In genomic region chr12:40168868-40169267, GRCh38 we compare ENCODE assay signal across 11 cellular contexts. TPM values are rescaled to one million over a fixed set of nuclear protein-coding genes. Genes with fewer than 3 reads are reported as not detected.
DNase-seq lines count a peak whose midpoint lies in the region; ATAC-seq and TF ChIP-seq lines count a peak whose summit lies in the region.
"Had no signal": no experiment of that assay in that cellular context is flagged by ENCODE, and none has a peak within 500 bp of the region (broad histone marks: within the 10 kb centered on the region; RNA-seq: fewer than 3 reads in every experiment).

No MANE protein-coding gene starts in this region.

- H3K27ac ChIP-seq in trophoblast cell (ENCODE audit: low read depth, low read length): no peak overlapping the region
- H3K27ac ChIP-seq in heart right ventricle: no peak overlapping the region
- H3K27ac ChIP-seq: parathyroid adenoma had no signal

- ATAC-seq in GM18499 (IDR thresholded peaks at IDR 0.05; ENCODE audit: insufficient read depth, unreplicated experiment) (peak; percentile 95), GM19463 (IDR thresholded peaks at IDR 0.05; ENCODE audit: unreplicated experiment) (peak; percentile 89), HG03039 (IDR thresholded peaks at IDR 0.05; ENCODE audit: unreplicated experiment) (peak; percentile 98), T-helper 17 cell (peak; percentile 42), heart right ventricle (no peak)

- H3K4me2 ChIP-seq in trophoblast cell (ENCODE audit: low read length): no peak overlapping the region

- no peaks in the 10 kb centered on the region for H3K27me3 Mint-ChIP-seq in T-helper 17 cell

- no peak overlapping the region for H3K4me3 ChIP-seq in trophoblast cell (ENCODE audit: low read depth, low read length)
- H3K4me3 ChIP-seq in heart right ventricle: no peak overlapping the region

- H3K4me1 ChIP-seq in trophoblast cell (ENCODE audit: control insufficient read depth in 1 of 2, insufficient read depth in 2 of 2, low read length in 2 of 2): no peaks in the 10 kb centered on the region
- H3K4me1 ChIP-seq in heart right ventricle: peaks cover 0 to 4% (median 0%) of the 10 kb centered on the region in 9 donors
- H3K4me1 ChIP-seq: parathyroid adenoma had no signal

- DNase-seq in T-helper 17 cell (no peak), GF-D8 (lab: John Stamatoyannopoulos, UW) (no peak), trophoblast cell (no peak), heart right ventricle (no peak), LoVo (ENCODE audit: low spot score) (no peak)
- DNase-seq: activated naive CD4-positive, alpha-beta T cell treated with anti-CD3 and anti-CD28 coated beads for 36 hours; NCI-H1930 had no signal

- H2AK5ac ChIP-seq in trophoblast cell (ENCODE audit: low read length): no peak overlapping the region

- H3K27me3 ChIP-seq in trophoblast cell (ENCODE audit: insufficient read depth, low read length) (no peaks in the 10 kb centered on the region), heart right ventricle (no peaks in the 10 kb centered on the region)

- no peak overlapping the region for H4K91ac ChIP-seq in trophoblast cell (ENCODE audit: low read depth, low read length)

- TF ChIP-seq CTCF in heart right ventricle (IDR thresholded peaks at IDR 0.05): no peak

- no peaks in the 10 kb centered on the region for H3K9me3 ChIP-seq in T-helper 17 cell (ENCODE audit: control insufficient read depth, low read length, poor library complexity, severe bottlenecking)
- H3K9me3 ChIP-seq in trophoblast cell (ENCODE audit: insufficient read depth, low read depth, low read length): no peaks in the 10 kb centered on the region
- H3K9me3 ChIP-seq in heart right ventricle: peaks cover 0 to 5% (median 0%) of the 10 kb centered on the region in 11 donors

- no peaks in the 10 kb centered on the region for H3K36me3 ChIP-seq in trophoblast cell (ENCODE audit: control insufficient read depth in 1 of 2, insufficient read depth in 2 of 2, low read length in 2 of 2)
- no peaks in the 10 kb centered on the region for H3K36me3 ChIP-seq in heart right ventricle

- no peak overlapping the region for H4K12ac ChIP-seq in trophoblast cell (ENCODE audit: low read depth, low read length)

- H3K4me1 Mint-ChIP-seq in T-helper 17 cell: peaks cover 3% of the 10 kb centered on the region

- no peaks in the 10 kb centered on the region for H3K79me1 ChIP-seq in trophoblast cell (ENCODE audit: low read length)

- H2BK12ac ChIP-seq in trophoblast cell (ENCODE audit: low read length): no peak overlapping the region

- intact Hi-C loops in heart right ventricle (cut with DNase I): no loop called here

- H3K79me2 ChIP-seq in trophoblast cell (ENCODE audit: control insufficient read depth, insufficient read depth, low read length, poor library complexity): no peaks in the 10 kb centered on the region
- H3K79me2 ChIP-seq: parathyroid adenoma had no signal

- H3K27ac Mint-ChIP-seq in T-helper 17 cell: no peak overlapping the region
- H3K27ac Mint-ChIP-seq: activated naive CD4-positive, alpha-beta T cell treated with anti-CD3 and anti-CD28 coated beads for 36 hours had no signal

- H2BK120ac ChIP-seq in trophoblast cell (ENCODE audit: insufficient read depth, low read length, poor library complexity): no peak overlapping the region

- H3K23ac ChIP-seq in trophoblast cell (ENCODE audit: low read length): no peak overlapping the region

- H4K8ac ChIP-seq in trophoblast cell (ENCODE audit: low read depth, low read length): no peak overlapping the region

- H3K14ac ChIP-seq in trophoblast cell (ENCODE audit: low read length): no peak overlapping the region

- H2BK5ac ChIP-seq in trophoblast cell (ENCODE audit: low read depth, low read length, poor library complexity): no peak overlapping the region

- H3K4ac ChIP-seq in trophoblast cell (ENCODE audit: low read depth, low read length): no peak overlapping the region

- H3K18ac ChIP-seq in trophoblast cell (ENCODE audit: low read length): no peak overlapping the region

- H3K36me3 Mint-ChIP-seq in T-helper 17 cell (ENCODE audit: low read depth): no peaks in the 10 kb centered on the region

- no peak overlapping the region for H2AFZ ChIP-seq in trophoblast cell (ENCODE audit: insufficient read depth, low read length, poor library complexity)
- H2AFZ ChIP-seq: parathyroid adenoma had no signal

- WGBS in trophoblast cell (ENCODE audit: extremely low coverage, insufficient coverage, insufficient read length): no CpG with 5 or more reads among the region's 2 CpGs
- WGBS in heart right ventricle, 2 donors: 52 to 57% methylated on average over 2 of the region's 2 CpGs

- no peak overlapping the region for H3K9ac ChIP-seq in trophoblast cell (ENCODE audit: low read length)
- H3K9ac ChIP-seq: parathyroid adenoma had no signal

- peak overlapping the region; percentile 66 for H3K4me3 Mint-ChIP-seq in T-helper 17 cell
- H3K4me3 Mint-ChIP-seq: activated naive CD4-positive, alpha-beta T cell treated with anti-CD3 and anti-CD28 coated beads for 36 hours had no signal

RNA-seq across cellular contexts. Expression of gene LRRK2, which starts 55.9 kb away (rescaled TPM):
- total RNA-seq in T-helper 17 cell: 1 to 10 TPM; 1.1 to 2.5 TPM
- 0.01 TPM in 2 replicates for polyA plus RNA-seq in trophoblast cell (2013)
- total RNA-seq in heart right ventricle: 1 to 10 TPM; 4.4 to 9.1 (median 7.0) TPM
- 1 to 10 TPM in 1 of 2 donors, under 1 TPM in 1; 0.99 to 4.4 TPM for polyA plus RNA-seq in heart right ventricle
- total RNA-seq: activated naive CD4-positive, alpha-beta T cell treated with anti-CD3 and anti-CD28 coated beads for 36 hours had no signal

Comparison
In these comparisons a context has a peak if more than half of its experiments do, and no peak if none do; other contexts are left out.
1. ATAC-seq: peak in GM18499 (single experiment), GM19463 (single experiment), HG03039 (single experiment) and T-helper 17 cell (single experiment); none in heart right ventricle (0 of 8).